Comparison of ENCODE assay signal across 8 cellular contexts in genomic region chr12:88391556-88391955, GRCh38.
DNase-seq lines count a peak whose midpoint lies in the region; ATAC-seq, FAIRE-seq and TF ChIP-seq lines count a peak whose summit lies in the region.

No MANE protein-coding gene starts in this region.

- peak; percentile 30 for DNase-seq in COLO829 (ENCODE audit: low spot score)
- peak; percentile 59 for DNase-seq in MM.1S
- peak; percentile 94 for DNase-seq in fibroblast of mammary gland (ENCODE audit: low read depth)
- no peak for DNase-seq in COLO668 (lab: John Stamatoyannopoulos, UW; ENCODE audit: unreplicated experiment)
- DNase-seq in urothelium cell line (ENCODE audit: low spot score) = no peak
- DNase-seq in stimulated activated CD4-positive, alpha-beta T cell treated with anti-CD3 and anti-CD28 coated beads, Interleukin-2, amount 100 ng/mL, for 24 hours = no peak
- DNase-seq in WTC11 (ENCODE audit: low spot score) = no peak

- no peak overlapping the region for H2AFZ ChIP-seq in MM.1S (ENCODE audit: low read length)

- H3K4me1 Mint-ChIP-seq in WTC11 = no peaks in the 10 kb centered on the region; the same call in 1 of the 2 replicates

- no peaks in the 10 kb centered on the region for H3K9me2 ChIP-seq in MM.1S (replicated peaks; ENCODE audit: insufficient read depth, low read length)

- H3K36me3 Mint-ChIP-seq in WTC11 = no peaks in the 10 kb centered on the region

- ATAC-seq in GM21723 (IDR thresholded peaks at IDR 0.05; ENCODE audit: unreplicated experiment) (peak; percentile 55), WTC11 (no peak)

- TF ChIP-seq CTCF in MM.1S (IDR thresholded peaks at IDR 0.05; ENCODE audit: low read length) (no peak), fibroblast of mammary gland (conservative IDR thresholded peaks at IDR 0.05; ENCODE audit: control insufficient read depth, insufficient read depth, low read depth, low read length) (no peak), WTC11 (IDR thresholded peaks at IDR 0.05) (no peak)

- no peaks in the 10 kb centered on the region for H3K79me2 ChIP-seq in MM.1S (ENCODE audit: low read length)

- no peaks in the 10 kb centered on the region for H3F3A ChIP-seq in MM.1S (ENCODE audit: insufficient read depth, low read length)

- no peak overlapping the region for H3K4me3 Mint-ChIP-seq in WTC11

- H4K20me1 ChIP-seq in MM.1S (ENCODE audit: insufficient read depth, low read length) = no peaks in the 10 kb centered on the region

- no peaks in the 10 kb centered on the region for H3K27me3 ChIP-seq in MM.1S (replicated peaks; ENCODE audit: insufficient read depth, low read length)

- no peak for FAIRE-seq in urothelium cell line (lab: Jason Lieb, UNC)

- H3K27me3 Mint-ChIP-seq in WTC11 (ENCODE audit: low read depth) = no peaks in the 10 kb centered on the region

- CTCF ChIA-PET in WTC11 (lab: Charles Lee) = no interaction called here

- no peak overlapping the region for H3K27ac Mint-ChIP-seq in WTC11

- no peaks in the 10 kb centered on the region for H3K36me3 ChIP-seq in MM.1S (replicated peaks; ENCODE audit: insufficient read depth, low read length)

- POLR2A ChIA-PET in WTC11 (lab: Charles Lee) = interaction anchor here (0.7 kb wide), 1 partner anchor 266 kb away, joined by 3 read pairs; no protein-coding TSS in a partner anchor

- H3K9ac ChIP-seq in MM.1S (ENCODE audit: low read length) = no peak overlapping the region

- no peak overlapping the region for H3K27ac ChIP-seq in MM.1S (ENCODE audit: low read length)

- no peaks in the 10 kb centered on the region for H3K9me3 Mint-ChIP-seq in WTC11

- H3K4me1 ChIP-seq in MM.1S (ENCODE audit: low read length) = peaks cover 10% of the 10 kb centered on the region

- H3K4me3 ChIP-seq in MM.1S (ENCODE audit: low read length) = no peak overlapping the region
- H3K4me3 ChIP-seq in fibroblast of mammary gland (ENCODE audit: control insufficient read depth, low read depth, low read length) = no peak overlapping the region

- H3K9me3 ChIP-seq in MM.1S (replicated peaks; ENCODE audit: insufficient read depth, low read length) = no peaks in the 10 kb centered on the region

- H3K4me2 ChIP-seq in MM.1S (ENCODE audit: low read depth, low read length) = no peak overlapping the region

TF ChIP-seq in WTC11, 78 proteins besides CTCF, POLR2A, EP300 and RAD21:
- TF ChIP-seq SOX15 (CRISPR knock-in tag; IDR thresholded peaks at IDR 0.05) = no peak
- TF ChIP-seq CDX4 (CRISPR knock-in tag; IDR thresholded peaks at IDR 0.05; ENCODE audit: borderline replicate concordance) = no peak
- TF ChIP-seq CREB1 (CRISPR knock-in tag; IDR thresholded peaks at IDR 0.05) = no peak
- no peak for TF ChIP-seq ELF4 (CRISPR knock-in tag; IDR thresholded peaks at IDR 0.05; ENCODE audit: low read depth)
- no peak for TF ChIP-seq PREB (CRISPR knock-in tag; IDR thresholded peaks at IDR 0.05; ENCODE audit: borderline replicate concordance)
- no peak for TF ChIP-seq ARID4B (CRISPR knock-in tag; IDR thresholded peaks at IDR 0.05; ENCODE audit: borderline replicate concordance)
- TF ChIP-seq HMGA2 (CRISPR knock-in tag; IDR thresholded peaks at IDR 0.05) = no peak
- no peak for TF ChIP-seq ZSCAN18 (CRISPR knock-in tag; IDR thresholded peaks at IDR 0.05)
- no peak for TF ChIP-seq JAZF1 (CRISPR knock-in tag; IDR thresholded peaks at IDR 0.05)
- no peak for TF ChIP-seq ATF3 (CRISPR knock-in tag; conservative IDR thresholded peaks at IDR 0.05)
- no peak for TF ChIP-seq KAT7 (CRISPR knock-in tag; IDR thresholded peaks at IDR 0.05; ENCODE audit: borderline replicate concordance)
- TF ChIP-seq USF2 (CRISPR knock-in tag; IDR thresholded peaks at IDR 0.05) = no peak

Comparison
In these comparisons a context has a peak if more than half of its experiments do, and no peak if none do; other contexts are left out.
1. DNase-seq: peak in COLO829 (single experiment), MM.1S (single experiment) and fibroblast of mammary gland (single experiment); none in COLO668 (single experiment), urothelium cell line (single experiment), stimulated activated CD4-positive, alpha-beta T cell treated with anti-CD3 and anti-CD28 coated beads, Interleukin-2, amount 100 ng/mL, for 24 hours (0 of 2) and WTC11 (single experiment).